ENCODE assay signal across 19 cellular contexts in genomic region chr19:7078007-7078406, GRCh38. TPM values are rescaled to one million over a fixed set of nuclear protein-coding genes. Genes with fewer than 3 reads are reported as not detected.
"Had no signal": no experiment of that assay in that cellular context is flagged by ENCODE, and none has a peak within 500 bp of the region (broad histone marks: within the 10 kb centered on the region; RNA-seq: fewer than 3 reads in every experiment).

No MANE protein-coding gene starts in this region.

- H3K27ac ChIP-seq: coronary artery, gastrocnemius medialis, heart right ventricle, left lung, psoas muscle, sigmoid colon, suprapubic skin had no signal

- H3K4me1 Mint-ChIP-seq: nephron progenitor cell had no signal

- H3K27me3 Mint-ChIP-seq: type B pancreatic cell had no signal

- H3K27ac Mint-ChIP-seq: nephron progenitor cell, type B pancreatic cell had no signal

- H3K4me3 Mint-ChIP-seq: nephron progenitor cell, type B pancreatic cell had no signal

- ATAC-seq: gastrocnemius medialis, heart right ventricle, left lung, psoas muscle had no signal

- H3K4me1 ChIP-seq: gastrocnemius medialis, heart right ventricle, left lung, psoas muscle, sigmoid colon, suprapubic skin had no signal

- H3K4me3 ChIP-seq: coronary artery, heart right ventricle, left lung, psoas muscle, sigmoid colon, suprapubic skin had no signal

- DNase-seq: activated CD4-positive, alpha-beta T cell treated with anti-CD3 and anti-CD28 coated beads, Interleukin-2, amount 50 U/mL, for 48 hours; activated gamma-delta T cell; caudate nucleus; effector CD4-positive, alpha-beta T cell; gastrocnemius medialis; heart right ventricle; left lung; nephron progenitor cell; psoas muscle; sigmoid colon; stimulated activated CD4-positive, alpha-beta T cell treated with anti-CD3 and anti-CD28 coated beads, Interleukin-12 subunit alpha, Interleukin-12 subunit beta, amount 100 ng/mL, for 4 hours; stimulated activated naive CD4-positive, alpha-beta T cell; T1000 had no signal

- H3K27me3 ChIP-seq: gastrocnemius medialis, heart right ventricle, left lung, sigmoid colon, suprapubic skin had no signal

RNA-seq across cellular contexts. Expression of gene MBD3L3, which starts 19.5 kb away (rescaled TPM):
- total RNA-seq: gastrocnemius medialis, heart right ventricle, left lung, mesenteric fat pad, osteoblast, psoas muscle, sigmoid colon, suprapubic skin had no signal
- polyA plus RNA-seq: heart right ventricle, keratinocyte, psoas muscle, sigmoid colon had no signal

RNA-seq across cellular contexts. Expression of gene MBD3L2, which starts 28.9 kb away (rescaled TPM):
- total RNA-seq: gastrocnemius medialis, heart right ventricle, left lung, mesenteric fat pad, osteoblast, psoas muscle, sigmoid colon, suprapubic skin had no signal
- polyA plus RNA-seq: heart right ventricle, keratinocyte, psoas muscle, sigmoid colon had no signal

RNA-seq across cellular contexts. Expression of gene MBD3L4, which starts 38.0 kb away (rescaled TPM):
- total RNA-seq: gastrocnemius medialis, heart right ventricle, left lung, mesenteric fat pad, osteoblast, psoas muscle, sigmoid colon, suprapubic skin had no signal
- polyA plus RNA-seq: heart right ventricle, keratinocyte, psoas muscle, sigmoid colon had no signal

RNA-seq across cellular contexts. Expression of gene MBD3L5, which starts 47.6 kb away (rescaled TPM):
- total RNA-seq: gastrocnemius medialis, heart right ventricle, left lung, mesenteric fat pad, osteoblast, psoas muscle, sigmoid colon, suprapubic skin had no signal
- polyA plus RNA-seq: heart right ventricle, keratinocyte, psoas muscle, sigmoid colon had no signal
